ENCODE assay signal across 24 cellular contexts in the genomic region with DNA sequence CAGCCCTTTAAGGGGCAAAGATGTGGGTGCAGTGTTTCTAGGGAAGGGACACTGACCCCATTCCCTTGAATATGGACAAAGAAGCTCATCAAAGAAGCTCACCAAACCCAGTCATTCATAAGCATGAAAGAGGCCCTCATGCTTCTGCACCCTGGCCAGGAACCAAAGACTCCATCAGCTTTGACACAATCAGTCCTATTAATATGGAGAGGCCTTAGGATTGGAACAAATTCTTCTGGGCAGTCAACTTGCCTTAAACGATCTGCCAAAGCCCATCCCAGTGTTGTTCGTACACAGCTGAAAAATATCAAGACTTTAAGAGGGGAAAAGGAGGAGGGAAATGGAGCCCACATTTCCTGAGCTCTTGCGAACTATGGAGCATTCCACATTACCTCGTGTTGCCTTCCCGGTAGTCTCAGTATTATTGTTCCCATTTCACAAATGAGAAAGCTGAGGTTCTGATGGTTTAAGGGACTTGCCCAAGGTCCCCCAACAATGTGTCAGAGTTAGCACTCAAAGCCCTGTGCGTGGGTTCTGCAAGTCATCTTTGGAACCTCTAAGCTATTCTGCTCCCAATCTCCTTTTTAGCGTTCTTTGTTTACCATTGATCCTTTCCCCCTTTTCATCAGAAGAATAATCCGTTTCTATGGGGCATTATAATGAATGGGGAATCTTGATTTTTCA.
A peak's percentile ranks its signal among the peaks of the same experiment; 100 is the strongest.
DNase-seq lines count a peak whose midpoint lies in the region; ATAC-seq, FAIRE-seq and TF ChIP-seq lines count a peak whose summit lies in the region.
"Had no signal": no experiment of that assay in that cellular context is flagged by ENCODE, and none has a peak within 500 bp of the region (broad histone marks: within the 10 kb centered on the region; RNA-seq: fewer than 3 reads in every experiment).

No MANE protein-coding gene starts in this region.

- dilution Hi-C loops in endothelial cell of umbilical vein (cut with MboI; ENCODE audit: extremely low pct_ligation_motif_present, low sequenced_read_pairs), result no loop called here

- H3K79me1 ChIP-seq in mesendoderm (ENCODE audit: low read length), result no peaks in the 10 kb centered on the region

- TF ChIP-seq POLR2A in endothelial cell of umbilical vein (IDR thresholded peaks at IDR 0.05; ENCODE audit: low read depth, low read length), result no peak

- ATAC-seq in Right ventricle myocardium superior (ENCODE audit: poor library complexity), result peak; percentile 64
- ATAC-seq: upper lobe of right lung had no signal

- no peak overlapping the region for H3K56ac ChIP-seq in mesendoderm (ENCODE audit: low read length)

- H3K4me1 ChIP-seq in right atrium auricular region (peaks cover 0 to 15% of the 10 kb centered on the region in 2 donors), endothelial cell of umbilical vein (ENCODE audit: control insufficient read depth, extremely low read depth, insufficient read depth, low read length) (peaks cover 16% of the 10 kb centered on the region), mesendoderm (ENCODE audit: control insufficient read depth, low read depth, low read length) (no peaks in the 10 kb centered on the region)
- H3K4me1 ChIP-seq: breast epithelium, upper lobe of right lung had no signal

- peak; percentile 67 for FAIRE-seq in endothelial cell of umbilical vein (lab: Jason Lieb, UNC)
- FAIRE-seq: RCC 7860 had no signal

- WGBS in mesendoderm (ENCODE audit: extremely low coverage, insufficient coverage, low lambda C conversion rate), result no CpG with 5 or more reads among the region's 8 CpGs

- no peak overlapping the region for H3K9ac ChIP-seq in endothelial cell of umbilical vein (replicated peaks; ENCODE audit: extremely low read depth, insufficient read depth, low read length)
- H3K9ac ChIP-seq in mesendoderm (ENCODE audit: low read length), result no peak overlapping the region

- no peak overlapping the region for H3K4ac ChIP-seq in mesendoderm (ENCODE audit: low read depth, low read length)

- POLR2A ChIA-PET in endothelial cell of umbilical vein (lab: Charles Lee), result no interaction called here

- H3K9me3 ChIP-seq in right atrium auricular region (no peaks in the 10 kb centered on the region), endothelial cell of umbilical vein (replicated peaks; ENCODE audit: control insufficient read depth, insufficient read depth, low read length) (no peaks in the 10 kb centered on the region)
- H3K9me3 ChIP-seq: breast epithelium, right lobe of liver, upper lobe of right lung had no signal

- intact Hi-C loops in Right ventricle myocardium superior (cut with DNase I), result no loop called here
- intact Hi-C loops in endothelial cell of umbilical vein (cut with micrococcal nuclease), result no loop called here

- H3K4me3 ChIP-seq in right atrium auricular region (no peak overlapping the region), endothelial cell of umbilical vein (replicated peaks in 1 of 3; ENCODE audit: insufficient read depth in 1 of 3, low read depth in 1 of 3, low read length in 3 of 3) (no peak overlapping the region), mesendoderm (ENCODE audit: low read length) (no peak overlapping the region)
- H3K4me3 ChIP-seq: breast epithelium, right lobe of liver, upper lobe of right lung had no signal

- H3K9me1 ChIP-seq in endothelial cell of umbilical vein (replicated peaks; ENCODE audit: control insufficient read depth, extremely low read depth, insufficient read depth, low read length), result no peaks in the 10 kb centered on the region

- no peaks in the 10 kb centered on the region for H3K79me2 ChIP-seq in endothelial cell of umbilical vein (ENCODE audit: control insufficient read depth, insufficient read depth, low read length)
- no peaks in the 10 kb centered on the region for H3K79me2 ChIP-seq in mesendoderm (ENCODE audit: control insufficient read depth, insufficient read depth, low read length)

- H3K36me3 ChIP-seq in right atrium auricular region, result no peaks in the 10 kb centered on the region
- H3K36me3 ChIP-seq in endothelial cell of umbilical vein (ENCODE audit: control insufficient read depth in 2 of 2, extremely low read depth in 1 of 2, insufficient read depth in 2 of 2, low read length in 2 of 2), result no peaks in the 10 kb centered on the region
- H3K36me3 ChIP-seq in mesendoderm (ENCODE audit: control insufficient read depth, insufficient read depth, low read length), result no peaks in the 10 kb centered on the region
- H3K36me3 ChIP-seq: breast epithelium, right lobe of liver, upper lobe of right lung had no signal

- H2BK5ac ChIP-seq in mesendoderm (ENCODE audit: low read length), result no peak overlapping the region

- CTCF ChIA-PET in endothelial cell of umbilical vein (lab: Charles Lee), result no interaction called here

- H3K27me3 ChIP-seq in right atrium auricular region, result no peaks in the 10 kb centered on the region
- no peaks in the 10 kb centered on the region for H3K27me3 ChIP-seq in endothelial cell of umbilical vein (ENCODE audit: control insufficient read depth in 2 of 2, insufficient read depth in 2 of 2, low read length in 2 of 2)
- no peaks in the 10 kb centered on the region for H3K27me3 ChIP-seq in mesendoderm (ENCODE audit: insufficient read depth, low read length, poor library complexity)
- H3K27me3 ChIP-seq: breast epithelium, right lobe of liver, upper lobe of right lung had no signal

- no peak overlapping the region for H2AK5ac ChIP-seq in mesendoderm (ENCODE audit: low read length)

- no peak overlapping the region for H2BK15ac ChIP-seq in mesendoderm (replicated peaks; ENCODE audit: low read depth)

- no peak overlapping the region for H3K18ac ChIP-seq in mesendoderm (ENCODE audit: low read length)

- no peaks in the 10 kb centered on the region for H4K20me1 ChIP-seq in endothelial cell of umbilical vein (replicated peaks; ENCODE audit: control insufficient read depth, extremely low read depth, insufficient read depth, low read length)

- no peak overlapping the region for H2AFZ ChIP-seq in endothelial cell of umbilical vein (ENCODE audit: low read depth, low read length)

- no peak overlapping the region for H2BK120ac ChIP-seq in mesendoderm (ENCODE audit: low read depth, low read length)

- H3K23ac ChIP-seq in mesendoderm (ENCODE audit: low read length), result peak overlapping the region; percentile 9

- no peak overlapping the region for H3K4me2 ChIP-seq in endothelial cell of umbilical vein (ENCODE audit: insufficient read depth, low read length)
- no peak overlapping the region for H3K4me2 ChIP-seq in mesendoderm (ENCODE audit: low read length)

- no peak for DNase-seq in Right ventricle myocardium superior
- DNase-seq in right atrium auricular region (ENCODE audit: low spot score), result no peak
- DNase-seq in endothelial cell of umbilical vein (ENCODE audit: low read depth, low spot score), result no peak
- no peak for DNase-seq in mesendoderm
- DNase-seq in superior temporal gyrus (ENCODE audit: extremely low spot score), result peak; percentile 86
- no peak for DNase-seq in OCI-M1 (lab: John Stamatoyannopoulos, UW)
- no peak for DNase-seq in NCI-H2081 treated with DMSO at 0.1 percent for 48 hours (lab: John Stamatoyannopoulos, UW)
- DNase-seq in NCI-H2171 (lab: John Stamatoyannopoulos, UW), result no peak
- DNase-seq: activated CD4-positive, alpha-beta memory T cell treated with anti-CD3 and anti-CD28 coated beads for 36 hours; activated gamma-delta T cell treated with Interleukin-2 at 50 U/mL for 16 hours; activated T-cell treated with anti-CD3 and anti-CD28 coated beads for 4 hours; AML-193; cortex of kidney; DND-41; islet precursor cell; naive B cell; NCI-H510A; NK-92 treated with Interleukin-12 subunit alpha and Interleukin-12 subunit beta, amount 100 ng/mL, for 24 hours; right lobe of liver; stimulated activated CD4-positive, alpha-beta T cell treated with anti-CD3 and anti-CD28 coated beads, Interleukin-15, amount 100 ng/mL, for 24 hours; T-helper 9 cell; upper lobe of right lung had no signal

- TF ChIP-seq CTCF in right atrium auricular region (IDR thresholded peaks at IDR 0.05) (no peak), endothelial cell of umbilical vein (IDR thresholded peaks at IDR 0.05; ENCODE audit: extremely low read depth in 1 of 2, insufficient read depth in 1 of 2, low read depth in 1 of 2, low read length in 2 of 2) (no peak)

- no peak overlapping the region for H3K27ac ChIP-seq in right atrium auricular region
- no peak overlapping the region for H3K27ac ChIP-seq in endothelial cell of umbilical vein (ENCODE audit: insufficient read depth, low read depth, low read length)
- H3K27ac ChIP-seq in mesendoderm (ENCODE audit: low read depth, low read length), result no peak overlapping the region
- H3K27ac ChIP-seq: right lobe of liver, upper lobe of right lung had no signal

- no TSS peak for BruUV-seq in endothelial cell of umbilical vein (replicated peaks; lab: Mats Ljungman, UMichigan)

- no peak overlapping the region for H4K8ac ChIP-seq in mesendoderm (ENCODE audit: low read depth, low read length)

- H4K5ac ChIP-seq in mesendoderm (ENCODE audit: low read length), result no peak overlapping the region

TF ChIP-seq in endothelial cell of umbilical vein, 7 proteins besides CTCF, POLR2A, EP300 and RAD21:
- TF ChIP-seq EZH2 (IDR thresholded peaks at IDR 0.05; ENCODE audit: borderline replicate concordance, low read depth, low read length, severe bottlenecking) (no peak), GATA2 (IDR thresholded peaks at IDR 0.05; ENCODE audit: insufficient read depth, insufficient read length, low read depth, low read length) (no peak), MYC (IDR thresholded peaks at IDR 0.05; ENCODE audit: low read depth, low read length) (no peak), FOS (IDR thresholded peaks at IDR 0.05; ENCODE audit: borderline replicate concordance, insufficient read depth, low read length) (no peak), POLR2AphosphoS5 (IDR thresholded peaks at IDR 0.05; ENCODE audit: insufficient read depth, low read depth, low read length) (no peak), JUN (IDR thresholded peaks at IDR 0.05; ENCODE audit: borderline replicate concordance, insufficient read depth, insufficient read length, low read depth) (no peak)
